In the genomic region with DNA sequence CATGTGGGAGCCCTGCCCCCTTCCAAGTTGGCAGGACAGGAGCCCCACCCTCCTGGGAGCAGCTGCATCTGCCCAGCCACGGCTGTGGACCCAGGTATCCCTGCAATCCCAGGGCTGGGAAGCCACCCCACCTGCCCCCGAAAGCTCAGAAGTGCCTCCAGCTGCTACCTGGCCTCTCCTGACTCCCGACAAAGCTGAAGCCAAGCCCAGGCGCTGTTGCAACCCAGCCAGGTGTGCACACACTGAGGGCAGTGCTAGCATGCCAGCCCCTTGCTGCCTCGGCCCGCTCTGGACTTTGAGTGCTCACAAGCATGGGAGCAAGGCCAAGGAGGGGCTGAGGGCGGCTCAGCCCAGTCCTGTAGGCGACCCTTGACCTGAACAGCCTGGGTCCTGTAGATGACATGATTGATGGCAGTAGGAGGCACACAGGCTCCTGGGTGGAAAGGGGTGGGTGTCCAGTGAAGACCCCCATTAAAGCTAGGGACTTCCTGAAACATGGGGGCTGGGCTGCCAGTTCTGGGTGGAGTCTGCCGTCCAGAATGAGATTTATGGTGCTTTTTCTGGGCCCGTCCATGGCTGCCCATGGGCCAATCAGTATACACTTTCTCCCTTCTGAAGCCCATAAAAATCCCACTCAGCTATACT, we compare ENCODE assay signal across 19 cellular contexts. TPM values are rescaled to one million over a fixed set of nuclear protein-coding genes. Genes with fewer than 3 reads are reported as not detected.
"Had no signal": no experiment of that assay in that cellular context is flagged by ENCODE, and none has a peak within 500 bp of the region (broad histone marks: within the 10 kb centered on the region; RNA-seq: fewer than 3 reads in every experiment).

No MANE protein-coding gene starts in this region.

- H3K9me3 Mint-ChIP-seq: activated CD8-positive, alpha-beta T cell treated with anti-CD3 and anti-CD28 coated beads for 36 hours; activated naive CD4-positive, alpha-beta T cell treated with anti-CD3 and anti-CD28 coated beads, Interleukin-2, amount 50 U/mL, for 24 hours; mesothelial cell of epicardium; stimulated activated naive CD8-positive, alpha-beta T cell treated with anti-CD3 and anti-CD28 coated beads, Interleukin-15, amount 100 ng/mL, for 72 hours; WTC11 had no signal

- H3K4me3 ChIP-seq: adrenal gland, cardiac muscle cell, dorsolateral prefrontal cortex, lung, skin epidermis, upper lobe of right lung had no signal

- H3K4me3 Mint-ChIP-seq: activated CD8-positive, alpha-beta T cell treated with anti-CD3 and anti-CD28 coated beads for 36 hours; activated naive CD4-positive, alpha-beta T cell treated with anti-CD3 and anti-CD28 coated beads, Interleukin-2, amount 50 U/mL, for 24 hours; stimulated activated naive CD8-positive, alpha-beta T cell treated with anti-CD3 and anti-CD28 coated beads, Interleukin-15, amount 100 ng/mL, for 72 hours; WTC11 had no signal

- DNase-seq: activated CD4-positive, alpha-beta T cell treated with anti-CD3 and anti-CD28 coated beads for 4 hours; activated CD8-positive, alpha-beta memory T cell treated with anti-CD3 and anti-CD28 coated beads, Interleukin-2, amount 50 U/mL, for 4 hours; activated CD8-positive, alpha-beta T cell treated with anti-CD3 and anti-CD28 coated beads for 36 hours; activated effector memory CD4-positive, alpha-beta T cell treated with anti-CD3 and anti-CD28 coated beads, Interleukin-2, amount 50 U/mL, for 16 hours; activated T-cell treated with anti-CD3 and anti-CD28 coated beads, Interleukin-2, amount 50 U/mL, for 48 hours; adrenal gland; dorsolateral prefrontal cortex; erythroblast; kidney glomerular epithelial cell; retina; stimulated activated naive CD8-positive, alpha-beta T cell treated with anti-CD3 and anti-CD28 coated beads, Interleukin-15, amount 100 ng/mL, for 72 hours; upper lobe of right lung had no signal

- H3K27ac Mint-ChIP-seq: activated CD8-positive, alpha-beta T cell treated with anti-CD3 and anti-CD28 coated beads for 36 hours; activated naive CD4-positive, alpha-beta T cell treated with anti-CD3 and anti-CD28 coated beads, Interleukin-2, amount 50 U/mL, for 24 hours; mesothelial cell of epicardium; WTC11 had no signal

- H3K27ac ChIP-seq: adrenal gland, cardiac muscle cell, dorsolateral prefrontal cortex, skin epidermis, upper lobe of right lung had no signal

- H3K27me3 ChIP-seq: adrenal gland, dorsolateral prefrontal cortex had no signal

- ATAC-seq: activated CD8-positive, alpha-beta T cell treated with anti-CD3 and anti-CD28 coated beads for 36 hours; stimulated activated naive CD8-positive, alpha-beta T cell treated with anti-CD3 and anti-CD28 coated beads, Interleukin-15, amount 100 ng/mL, for 72 hours; upper lobe of right lung; WTC11 had no signal

- H3K9me3 ChIP-seq: adrenal gland, upper lobe of right lung had no signal

- H3K36me3 ChIP-seq: adrenal gland, cardiac muscle cell, upper lobe of right lung had no signal

- H3K36me3 Mint-ChIP-seq: mesothelial cell of epicardium, WTC11 had no signal

RNA-seq across cellular contexts. Expression of gene TMEM240, which starts 37.1 kb away (rescaled TPM):
- total RNA-seq: myocyte had no signal
